Comparison of ENCODE assay signal across 27 cellular contexts in genomic region chr12:22172501-22172900, GRCh38.
"Had no signal": no experiment of that assay in that cellular context is flagged by ENCODE, and none has a peak within 500 bp of the region (broad histone marks: within the 10 kb centered on the region; RNA-seq: fewer than 3 reads in every experiment).

No MANE protein-coding gene starts in this region.

- H3K27me3 ChIP-seq: adrenal gland had no signal

- FAIRE-seq: RCC 7860, TTC549 had no signal

- H3K4me3 ChIP-seq: adrenal gland had no signal

- DNase-seq: activated CD4-positive, alpha-beta memory T cell treated with anti-CD3 and anti-CD28 coated beads, Interleukin-2, amount 10 ng/mL, durations not matched to agents 7 days and 5 days; activated CD4-positive, alpha-beta T cell treated with anti-CD3 and anti-CD28 coated beads, Interleukin-2, amount 50 U/mL, for 1 hour; activated CD4-positive, CD25-positive, alpha-beta regulatory T cell; activated gamma-delta T cell; activated naive CD4-positive, alpha-beta T cell treated with anti-CD3 and anti-CD28 coated beads for 36 hours; activated naive CD8-positive, alpha-beta T cell treated with anti-CD3 and anti-CD28 coated beads, Interleukin-2, amount 10 ng/mL, durations not matched to agents 7 days and 5 days; activated T-cell treated with anti-CD3 and anti-CD28 coated beads for 4 hours; activated T-cell treated with anti-CD3 and anti-CD28 coated beads, Interleukin-2, amount 50 U/mL, for 48 hours; adrenal gland; anterior cingulate cortex; central memory CD4-positive, alpha-beta T cell; MM.1S; NCI-H1092; NCI-H1417 treated with DMSO at 0.1 percent for 48 hours; NCI-H1694; NCI-H2029; NCI-H2107; NCI-H345; NCI-H510A; NCI-H69; PC-3; SHP77; T-helper 17 cell; T-helper 9 cell had no signal

- ATAC-seq: activated T-helper 17 cell treated with anti-CD3 and anti-CD28 coated beads, Interleukin-2, amount 50 U/mL, for 72 hours; PC-3; T-helper 17 cell had no signal

- H3K36me3 ChIP-seq: adrenal gland had no signal
